Comparison of ENCODE assay signal across 8 cellular contexts in genomic region chr14:99415496-99416281, GRCh38.
DNase-seq lines count a peak whose midpoint lies in the region; ATAC-seq, FAIRE-seq and TF ChIP-seq lines count a peak whose summit lies in the region.

No MANE protein-coding gene starts in this region.

- no peak overlapping the region for H3K27ac ChIP-seq in HepG2 (ENCODE audit: extremely low read length, insufficient read depth, low read length)

- TF ChIP-seq EP300 in HepG2 (IDR thresholded peaks at IDR 0.05; ENCODE audit: low read depth in 2 of 2, low read length in 2 of 2) (no peak), HepG2 (CRISPR knock-in tag; IDR thresholded peaks at IDR 0.05; ENCODE audit: borderline replicate concordance) (no peak)

- no peak overlapping the region for H2AFZ ChIP-seq in HepG2 (ENCODE audit: low read length)

- TF ChIP-seq CTCF in chondrocyte (IDR thresholded peaks at IDR 0.05) (peak; percentile 98), HepG2 (CRISPR knock-in tag; IDR thresholded peaks at IDR 0.05) (peak; percentile 84)

- peak; percentile 83 for DNase-seq in CD1c-positive myeloid dendritic cell (ENCODE audit: extremely low spot score)
- DNase-seq in NCI-H2171 (lab: John Stamatoyannopoulos, UW), result peak; percentile 71
- peak; percentile 28 for DNase-seq in UCSD-AML1 (lab: John Stamatoyannopoulos, UW; ENCODE audit: unreplicated experiment)
- no peak for DNase-seq in chondrocyte (ENCODE audit: low spot score)
- peak; percentile 82 for DNase-seq in HepG2 (ENCODE audit: low spot score)
- DNase-seq in stimulated activated CD8-positive, alpha-beta memory T cell treated with anti-CD3 and anti-CD28 coated beads, Interleukin-12 subunit alpha, Interleukin-12 subunit beta, amount 100 ng/mL, for 4 hours (ENCODE audit: low read depth), result peak; percentile 20

- peak; percentile 62 for FAIRE-seq in HepG2 (lab: Jason Lieb, UNC)

- peak overlapping the region; percentile 73 for H3K27ac Mint-ChIP-seq in chondrocyte (ENCODE audit: unreplicated experiment)

- WGBS in HepG2 (ENCODE audit: low lambda C conversion rate), result 21% methylated on average over 2 of the region's 2 CpGs

- CTCF ChIA-PET in HepG2 (lab: Yijun Ruan, JAX; ENCODE audit: low intra/inter-chr PET ratio, low total read pairs), result interaction anchor here (1.1 to 3.3 kb wide), 3 partner anchors 21 to 27 kb away, joined by 3 to 21 read pairs (median 13); no protein-coding TSS in a partner anchor

- no peaks in the 10 kb centered on the region for H4K20me1 ChIP-seq in HepG2 (ENCODE audit: insufficient read depth, low read length)

- intact Hi-C loops in HepG2 (cut with micrococcal nuclease; ENCODE audit: unreplicated experiment), result loop anchor here (1.0 to 2.0 kb wide), 3 partner anchors 22 to 143 kb away; partner anchors contain the start of gene BCL11B

- TF ChIP-seq RAD21 in HepG2 (CRISPR knock-in tag; IDR thresholded peaks at IDR 0.05), result peak; percentile 77

- H3K36me3 Mint-ChIP-seq in chondrocyte (ENCODE audit: low read depth), result peaks cover 3% of the 10 kb centered on the region

- H3K9ac ChIP-seq in HepG2 (ENCODE audit: insufficient read depth, low read depth, low read length), result no peak overlapping the region

- no peaks in the 10 kb centered on the region for H3K27me3 ChIP-seq in HepG2 (ENCODE audit: control insufficient read depth in 1 of 2, insufficient read depth in 2 of 2, low read length in 2 of 2)

- ATAC-seq in GM19025 (IDR thresholded peaks at IDR 0.05; ENCODE audit: low read depth, unreplicated experiment), result peak; percentile 78
- ATAC-seq in HG03175 (IDR thresholded peaks at IDR 0.05; ENCODE audit: unreplicated experiment), result peak; percentile 96
- ATAC-seq in HepG2, result peak; percentile 90

- no peaks in the 10 kb centered on the region for H3K79me2 ChIP-seq in HepG2 (ENCODE audit: insufficient read depth, low read length)

- H3K27me3 Mint-ChIP-seq in chondrocyte (ENCODE audit: low read depth), result no peaks in the 10 kb centered on the region

- in situ Hi-C loops in HepG2 (cut with HindIII; ENCODE audit: extremely low pct_ligation_motif_present, low pct_unique_long_range_greater_than_20kb), result no loop called here

- H3K36me3 ChIP-seq in HepG2 (replicated peaks in 1 of 2; ENCODE audit: control insufficient read depth in 1 of 2, insufficient read depth in 2 of 2, low read length in 2 of 2), result peaks cover 9 to 19% of the 10 kb centered on the region in 2 experiments; a peak in 3 of 5 replicates

- TF ChIP-seq POLR2A in HepG2 (IDR thresholded peaks at IDR 0.05; ENCODE audit: insufficient read depth in 1 of 2, low read depth in 2 of 2, low read length in 2 of 2), result no peak

- H3K4me2 ChIP-seq in HepG2 (ENCODE audit: low read depth, low read length), result no peak overlapping the region

- no peak overlapping the region for H3K4me3 ChIP-seq in HepG2 (replicated peaks in 1 of 3; ENCODE audit: insufficient read depth in 1 of 3, low read depth in 2 of 3, low read length in 3 of 3)

- peaks cover 4% of the 10 kb centered on the region; the same call in 1 of the 2 replicates for H3K4me1 ChIP-seq in HepG2 (ENCODE audit: insufficient read depth, low read length)

- BruUV-seq in HepG2 (replicated peaks; lab: Mats Ljungman, UMichigan), result no TSS peak

- H3K9me3 ChIP-seq in HepG2 (ENCODE audit: low read length), result no peaks in the 10 kb centered on the region

- H3K4me3 Mint-ChIP-seq in chondrocyte (ENCODE audit: unreplicated experiment), result peak overlapping the region; percentile 49

- H3K9me3 Mint-ChIP-seq in chondrocyte (ENCODE audit: low read depth), result no peaks in the 10 kb centered on the region

- POLR2A ChIA-PET in HepG2 (lab: Yijun Ruan, JAX), result no interaction called here

- H3K4me1 Mint-ChIP-seq in chondrocyte (ENCODE audit: low read depth), result peaks cover 26% of the 10 kb centered on the region

TF ChIP-seq in HepG2, 621 proteins besides CTCF, POLR2A, EP300 and RAD21:
- peak; percentile 81 for TF ChIP-seq STAG1 (CRISPR knock-in tag; IDR thresholded peaks at IDR 0.05)
- TF ChIP-seq SMC3 (IDR thresholded peaks at IDR 0.05; ENCODE audit: low read length), result peak; percentile 65
- peak; percentile 31; the same call in 1 of the 2 replicates for TF ChIP-seq ELF3 (CRISPR knock-in tag; IDR thresholded peaks at IDR 0.05)
- 0 out of 2 replicates have a peak, but pooled peaks have one; percentile 19 for TF ChIP-seq PPARG (CRISPR knock-in tag; conservative IDR thresholded peaks at IDR 0.05)
- no peak for TF ChIP-seq ZIK1 (CRISPR knock-in tag; IDR thresholded peaks at IDR 0.05; ENCODE audit: borderline replicate concordance, low read depth)
